13 cellular contexts compared by ENCODE assay signal in genomic region chr5:128199104-128199503, GRCh38.
DNase-seq lines count a peak whose midpoint lies in the region; ATAC-seq and TF ChIP-seq lines count a peak whose summit lies in the region.
"Had no signal": no experiment of that assay in that cellular context is flagged by ENCODE, and none has a peak within 500 bp of the region (broad histone marks: within the 10 kb centered on the region; RNA-seq: fewer than 3 reads in every experiment).

No MANE protein-coding gene starts in this region.

- peaks cover 21 to 44% (median 36%) of the 10 kb centered on the region in 4 donors for H3K4me1 Mint-ChIP-seq in naive thymus-derived CD8-positive, alpha-beta T cell

- no peaks in the 10 kb centered on the region for H3K9me3 Mint-ChIP-seq in naive thymus-derived CD8-positive, alpha-beta T cell

- no peaks in the 10 kb centered on the region for H3K36me3 Mint-ChIP-seq in naive thymus-derived CD8-positive, alpha-beta T cell

- peaks cover 0 to 4% (median 0%) of the 10 kb centered on the region in 5 donors for H3K27me3 Mint-ChIP-seq in naive thymus-derived CD8-positive, alpha-beta T cell

- TF ChIP-seq CTCF in GM10266 (IDR thresholded peaks at IDR 0.05; ENCODE audit: control insufficient read depth, insufficient read depth, low read depth, missing control alignments), result no peak

- H3K4me3 Mint-ChIP-seq in naive thymus-derived CD8-positive, alpha-beta T cell, result peak overlapping the region in 2 of 10 donors; percentile 21 to 56

- peak overlapping the region in 7 of 10 donors; percentile 0 to 93 (median 53) for H3K27ac Mint-ChIP-seq in naive thymus-derived CD8-positive, alpha-beta T cell

- POLR2A ChIA-PET in naive thymus-derived CD8-positive, alpha-beta T cell (lab: Charles Lee), result no interaction called here

- ATAC-seq in naive thymus-derived CD8-positive, alpha-beta T cell, result no peak
- ATAC-seq in GM18511 (IDR thresholded peaks at IDR 0.05; ENCODE audit: unreplicated experiment) (no peak), GM19023 (IDR thresholded peaks at IDR 0.05; ENCODE audit: unreplicated experiment) (no peak), GM18867 (IDR thresholded peaks at IDR 0.05; ENCODE audit: unreplicated experiment) (no peak)
- ATAC-seq: Right ventricle myocardium inferior had no signal

- peak; percentile 88 for DNase-seq in DMS53 treated with DMSO at 0.1 percent for 48 hours (lab: John Stamatoyannopoulos, UW; ENCODE audit: unreplicated experiment)
- peak; percentile 56 for DNase-seq in NCI-H2196 (lab: John Stamatoyannopoulos, UW; ENCODE audit: unreplicated experiment)
- peak; percentile 88 for DNase-seq in dermis blood vessel endothelial cell
- no peak for DNase-seq in naive thymus-derived CD8-positive, alpha-beta T cell
- no peak for DNase-seq in GM10266 (ENCODE audit: extremely low spot score)
- DNase-seq: activated CD8-positive, alpha-beta memory T cell treated with anti-CD3 and anti-CD28 coated beads, Interleukin-2, amount 50 U/mL, for 48 hours; anterior cingulate cortex; MM.1S; NCI-H2227 treated with DMSO at 0.1 percent for 48 hours had no signal

Comparison
In these comparisons a context has a peak if more than half of its experiments do, and no peak if none do; other contexts are left out.
1. DNase-seq: peak in DMS53 treated with DMSO at 0.1 percent for 48 hours (single experiment), NCI-H2196 (single experiment) and dermis blood vessel endothelial cell (single experiment); none in naive thymus-derived CD8-positive, alpha-beta T cell (0 of 10) and GM10266 (single experiment).